Comparison of ENCODE assay signal across 14 cellular contexts in genomic region chr18:212780-213179, GRCh38. TPM values are rescaled to one million over a fixed set of nuclear protein-coding genes. Genes with fewer than 3 reads are reported as not detected.
DNase-seq lines count a peak whose midpoint lies in the region; TF ChIP-seq lines count a peak whose summit lies in the region.
"Had no signal": no experiment of that assay in that cellular context is flagged by ENCODE, and none has a peak within 500 bp of the region (broad histone marks: within the 10 kb centered on the region; RNA-seq: fewer than 3 reads in every experiment).

No MANE protein-coding gene starts in this region.

- no peak overlapping the region for H3K27ac Mint-ChIP-seq in osteocyte (ENCODE audit: unreplicated experiment)
- no peak overlapping the region for H3K27ac Mint-ChIP-seq in activated CD4-positive, alpha-beta T cell treated with anti-CD3 and anti-CD28 coated beads, Interleukin-2, amount 10 ng/mL, durations not matched to agents 24 days and 14 days
- H3K27ac Mint-ChIP-seq: activated CD4-positive, alpha-beta T cell treated with anti-CD3 and anti-CD28 coated beads, Interleukin-2, amount 10 ng/mL, durations not matched to agents 7 days and 5 days had no signal

- no peaks in the 10 kb centered on the region for H3K9me3 Mint-ChIP-seq in osteocyte (ENCODE audit: unreplicated experiment)
- no peaks in the 10 kb centered on the region for H3K9me3 Mint-ChIP-seq in activated CD4-positive, alpha-beta T cell treated with anti-CD3 and anti-CD28 coated beads, Interleukin-2, amount 10 ng/mL, durations not matched to agents 24 days and 14 days
- H3K9me3 Mint-ChIP-seq: activated CD4-positive, alpha-beta T cell treated with anti-CD3 and anti-CD28 coated beads, Interleukin-2, amount 10 ng/mL, durations not matched to agents 7 days and 5 days; CD8-positive, alpha-beta memory T cell had no signal

- peaks cover 60% of the 10 kb centered on the region for H3K36me3 Mint-ChIP-seq in osteocyte (ENCODE audit: unreplicated experiment)
- H3K36me3 Mint-ChIP-seq in activated CD4-positive, alpha-beta T cell treated with anti-CD3 and anti-CD28 coated beads, Interleukin-2, amount 10 ng/mL, durations not matched to agents 24 days and 14 days (ENCODE audit: low read depth), result peaks cover 66% of the 10 kb centered on the region

- peak; percentile 7 for DNase-seq in GM03348 (ENCODE audit: low spot score)
- peak; percentile 44 for DNase-seq in NAMALWA (ENCODE audit: low spot score)
- DNase-seq in epithelial cell of proximal tubule (ENCODE audit: low read depth), result no peak
- no peak for DNase-seq in osteocyte (ENCODE audit: extremely low spot score, unreplicated experiment)
- no peak for DNase-seq in cerebellar nuclear complex (lab: John Stamatoyannopoulos, UW)
- no peak for DNase-seq in activated CD4-positive, alpha-beta T cell treated with anti-CD3 and anti-CD28 coated beads, Interleukin-2, amount 10 ng/mL, durations not matched to agents 24 days and 14 days
- no peak for DNase-seq in stimulated activated CD4-positive, alpha-beta T cell treated with anti-CD3 and anti-CD28 coated beads, Interleukin-4, amount 100 ng/mL, for 4 hours
- DNase-seq in A172 (ENCODE audit: low spot score), result no peak
- DNase-seq: activated CD4-positive, alpha-beta T cell treated with anti-CD3 and anti-CD28 coated beads, Interleukin-2, amount 10 ng/mL, durations not matched to agents 7 days and 5 days; CD8-positive, alpha-beta memory T cell; GF-D8; SHP77; stimulated activated CD4-positive, alpha-beta T cell treated with anti-CD3 and anti-CD28 coated beads, Interleukin-15, amount 100 ng/mL, for 24 hours; T-helper 9 cell had no signal

- no peak overlapping the region for H3K4me3 ChIP-seq in epithelial cell of proximal tubule (ENCODE audit: low read depth, low read length)

- H3K4me3 Mint-ChIP-seq in osteocyte (ENCODE audit: unreplicated experiment), result no peak overlapping the region
- no peak overlapping the region for H3K4me3 Mint-ChIP-seq in activated CD4-positive, alpha-beta T cell treated with anti-CD3 and anti-CD28 coated beads, Interleukin-2, amount 10 ng/mL, durations not matched to agents 24 days and 14 days
- H3K4me3 Mint-ChIP-seq: activated CD4-positive, alpha-beta T cell treated with anti-CD3 and anti-CD28 coated beads, Interleukin-2, amount 10 ng/mL, durations not matched to agents 7 days and 5 days; CD8-positive, alpha-beta memory T cell had no signal

- peaks cover 4% of the 10 kb centered on the region for H3K4me1 Mint-ChIP-seq in osteocyte (ENCODE audit: unreplicated experiment)
- H3K4me1 Mint-ChIP-seq in activated CD4-positive, alpha-beta T cell treated with anti-CD3 and anti-CD28 coated beads, Interleukin-2, amount 10 ng/mL, durations not matched to agents 24 days and 14 days, result peaks cover 4% of the 10 kb centered on the region
- H3K4me1 Mint-ChIP-seq: activated CD4-positive, alpha-beta T cell treated with anti-CD3 and anti-CD28 coated beads, Interleukin-2, amount 10 ng/mL, durations not matched to agents 7 days and 5 days had no signal

- no peaks in the 10 kb centered on the region for H3K27me3 Mint-ChIP-seq in osteocyte (ENCODE audit: unreplicated experiment)
- no peaks in the 10 kb centered on the region for H3K27me3 Mint-ChIP-seq in activated CD4-positive, alpha-beta T cell treated with anti-CD3 and anti-CD28 coated beads, Interleukin-2, amount 10 ng/mL, durations not matched to agents 24 days and 14 days
- H3K27me3 Mint-ChIP-seq: activated CD4-positive, alpha-beta T cell treated with anti-CD3 and anti-CD28 coated beads, Interleukin-2, amount 10 ng/mL, durations not matched to agents 7 days and 5 days; CD8-positive, alpha-beta memory T cell had no signal

- intact Hi-C loops in activated CD4-positive, alpha-beta T cell treated with anti-CD3 and anti-CD28 coated beads, Interleukin-2, amount 10 ng/mL, durations not matched to agents 24 days and 14 days (cut with micrococcal nuclease), result loop anchor here (5.0 kb wide), 1 partner anchor 55 kb away; the partner anchor contains the start of gene THOC1

- peak; percentile 15 for TF ChIP-seq CTCF in epithelial cell of proximal tubule (conservative IDR thresholded peaks at IDR 0.05; ENCODE audit: low read depth, low read length)
- TF ChIP-seq CTCF in osteocyte (IDR thresholded peaks at IDR 0.05), result peak; percentile 22

RNA-seq across cellular contexts. Expression of gene USP14, which starts 54.4 kb away (rescaled TPM):
- 18.3 and 18.8 TPM in 2 replicates for total RNA-seq in epithelial cell of proximal tubule
- total RNA-seq in osteocyte, result 59.7 and 61.9 TPM in 2 replicates
- total RNA-seq in activated CD4-positive, alpha-beta T cell treated with anti-CD3 and anti-CD28 coated beads, Interleukin-2, amount 10 ng/mL, durations not matched to agents 24 days and 14 days, result 97.9 and 103 TPM in 2 replicates
- 46.4 and 54.2 TPM in 2 replicates for total RNA-seq in A172 (2014; rRNA removed; shearing (Covaris generic))

RNA-seq across cellular contexts. Expression of gene THOC1, which starts 55.1 kb away (rescaled TPM):
- total RNA-seq in epithelial cell of proximal tubule, result 30.6 and 40.3 TPM in 2 replicates
- 36.5 and 39.7 TPM in 2 replicates for total RNA-seq in osteocyte
- total RNA-seq in activated CD4-positive, alpha-beta T cell treated with anti-CD3 and anti-CD28 coated beads, Interleukin-2, amount 10 ng/mL, durations not matched to agents 24 days and 14 days, result 71.2 and 78.9 TPM in 2 replicates
- 39.6 and 52.6 TPM in 2 replicates for total RNA-seq in A172 (2014; rRNA removed; shearing (Covaris generic))

Comparison
In these comparisons a context has a peak if more than half of its experiments do, and no peak if none do; other contexts are left out.
1. DNase-seq: peak in GM03348 (single experiment) and NAMALWA (single experiment); none in epithelial cell of proximal tubule (single experiment), osteocyte (single experiment), cerebellar nuclear complex (0 of 2), activated CD4-positive, alpha-beta T cell treated with anti-CD3 and anti-CD28 coated beads, Interleukin-2, amount 10 ng/mL, durations not matched to agents 24 days and 14 days (single experiment), stimulated activated CD4-positive, alpha-beta T cell treated with anti-CD3 and anti-CD28 coated beads, Interleukin-4, amount 100 ng/mL, for 4 hours (0 of 2) and A172 (single experiment).